In genomic region chr5:87437724-87438123, GRCh38 we compare ENCODE assay signal across 35 cellular contexts.
"Had no signal": no experiment of that assay in that cellular context is flagged by ENCODE, and none has a peak within 500 bp of the region (broad histone marks: within the 10 kb centered on the region; RNA-seq: fewer than 3 reads in every experiment).

No MANE protein-coding gene starts in this region.

- H3K4me3 Mint-ChIP-seq: activated B cell treated with CpG ODN at 0.5 μM for 24 hours; activated CD4-positive, alpha-beta memory T cell treated with anti-CD3 and anti-CD28 coated beads for 36 hours; activated CD4-positive, alpha-beta T cell treated with anti-CD3 and anti-CD28 coated beads for 36 hours; activated CD4-positive, alpha-beta T cell treated with anti-CD3 and anti-CD28 coated beads, Interleukin-2, amount 10 ng/mL, durations not matched to agents 24 days and 14 days; activated CD8-positive, alpha-beta memory T cell treated with anti-CD3 and anti-CD28 coated beads, Interleukin-2, amount 10 ng/mL, durations not matched to agents 7 days and 5 days; activated CD8-positive, alpha-beta T cell treated with anti-CD3 and anti-CD28 coated beads, Interleukin-2, amount 10 ng/mL, durations not matched to agents 7 days and 5 days; activated naive CD4-positive, alpha-beta T cell treated with anti-CD3 and anti-CD28 coated beads for 36 hours; activated naive CD4-positive, alpha-beta T cell treated with anti-CD3 and anti-CD28 coated beads, Interleukin-2, amount 50 U/mL, for 24 hours; activated naive CD8-positive, alpha-beta T cell treated with anti-CD3 and anti-CD28 coated beads for 36 hours; activated naive CD8-positive, alpha-beta T cell treated with anti-CD3 and anti-CD28 coated beads, Interleukin-2, amount 50 U/mL, for 24 hours; activated T-helper 1 cell treated with anti-CD3 and anti-CD28 coated beads, Interleukin-12 subunit alpha, Interleukin-12 subunit beta, Interleukin-2, Interleukin-4 antibody, amounts not matched to agents 30 ng/mL and 10 ng/mL and 1 ng/mL, durations not matched to agents 14 hours and 24 hours and 36 hours; effector memory CD8-positive, alpha-beta T cell; T-helper 17 cell; T-helper 2 cell treated with Interferon-gamma antibody and Interleukin-4, amounts not matched to agents 5 μg/mL and 100 μg/mL, for 36 hours had no signal

- H3K27ac ChIP-seq: adrenal gland, body of pancreas, esophagus muscularis mucosa, foreskin keratinocyte, gastroesophageal sphincter, WERI-Rb-1 had no signal

- H3K27me3 Mint-ChIP-seq: activated naive CD8-positive, alpha-beta T cell treated with anti-CD3 and anti-CD28 coated beads, Interleukin-2, amount 50 U/mL, for 24 hours had no signal

- H3K27me3 ChIP-seq: adrenal gland, body of pancreas, esophagus muscularis mucosa, gastroesophageal sphincter had no signal

- H3K27ac Mint-ChIP-seq: activated B cell treated with CpG ODN at 0.5 μM for 24 hours; activated CD4-positive, alpha-beta memory T cell treated with anti-CD3 and anti-CD28 coated beads for 36 hours; activated CD4-positive, alpha-beta T cell treated with anti-CD3 and anti-CD28 coated beads for 36 hours; activated CD4-positive, alpha-beta T cell treated with anti-CD3 and anti-CD28 coated beads, Interleukin-2, amount 10 ng/mL, durations not matched to agents 24 days and 14 days; activated CD8-positive, alpha-beta memory T cell treated with anti-CD3 and anti-CD28 coated beads, Interleukin-2, amount 10 ng/mL, durations not matched to agents 7 days and 5 days; activated CD8-positive, alpha-beta T cell treated with anti-CD3 and anti-CD28 coated beads, Interleukin-2, amount 10 ng/mL, durations not matched to agents 7 days and 5 days; activated naive CD4-positive, alpha-beta T cell treated with anti-CD3 and anti-CD28 coated beads for 36 hours; activated naive CD4-positive, alpha-beta T cell treated with anti-CD3 and anti-CD28 coated beads, Interleukin-2, amount 50 U/mL, for 24 hours; activated naive CD8-positive, alpha-beta T cell treated with anti-CD3 and anti-CD28 coated beads for 36 hours; activated naive CD8-positive, alpha-beta T cell treated with anti-CD3 and anti-CD28 coated beads, Interleukin-2, amount 50 U/mL, for 24 hours; activated T-helper 1 cell treated with anti-CD3 and anti-CD28 coated beads, Interleukin-12 subunit alpha, Interleukin-12 subunit beta, Interleukin-2, Interleukin-4 antibody, amounts not matched to agents 30 ng/mL and 10 ng/mL and 1 ng/mL, durations not matched to agents 14 hours and 24 hours and 36 hours; activated T-helper 2 cell treated with anti-CD3 and anti-CD28 coated beads, Interferon-gamma antibody, Interleukin-2, Interleukin-4, amounts not matched to agents 10 μg/mL and 5 μg/mL and 100 μg/mL, durations not matched to agents 14 hours and 24 hours and 36 hours; effector memory CD8-positive, alpha-beta T cell; T-helper 17 cell; T-helper 2 cell treated with Interferon-gamma antibody and Interleukin-4, amounts not matched to agents 5 μg/mL and 100 μg/mL, for 36 hours had no signal

- H3K9me3 ChIP-seq: adrenal gland, body of pancreas had no signal

- DNase-seq: activated B cell treated with CpG ODN at 0.5 μM for 24 hours; activated CD4-positive, alpha-beta memory T cell treated with anti-CD3 and anti-CD28 coated beads for 36 hours; activated CD4-positive, alpha-beta T cell treated with anti-CD3 and anti-CD28 coated beads for 36 hours; activated CD4-positive, alpha-beta T cell treated with anti-CD3 and anti-CD28 coated beads, Interleukin-2, amount 10 ng/mL, durations not matched to agents 24 days and 14 days; activated CD4-positive, CD25-positive, alpha-beta regulatory T cell treated with anti-CD3 and anti-CD28 coated beads, Interleukin-2, amount 50 U/mL, for 72 hours; activated CD8-positive, alpha-beta memory T cell treated with anti-CD3 and anti-CD28 coated beads, Interleukin-2, amount 10 ng/mL, durations not matched to agents 7 days and 5 days; activated CD8-positive, alpha-beta memory T cell treated with anti-CD3 and anti-CD28 coated beads, Interleukin-2, amount 50 U/mL, for 4 hours; activated CD8-positive, alpha-beta T cell treated with anti-CD3 and anti-CD28 coated beads, Interleukin-2, amount 10 ng/mL, durations not matched to agents 7 days and 5 days; activated effector memory CD4-positive, alpha-beta T cell treated with anti-CD3 and anti-CD28 coated beads, Interleukin-2, amount 50 U/mL, for 16 hours; activated naive CD4-positive, alpha-beta T cell treated with anti-CD3 and anti-CD28 coated beads for 36 hours; activated naive CD8-positive, alpha-beta T cell treated with anti-CD3 and anti-CD28 coated beads for 36 hours; activated naive CD8-positive, alpha-beta T cell treated with anti-CD3 and anti-CD28 coated beads, Interleukin-2, amount 50 U/mL, for 24 hours; activated T-cell treated with anti-CD3 and anti-CD28 coated beads, Interleukin-2, amount 50 U/mL, for 1 hour; activated T-cell treated with anti-CD3 and anti-CD28 coated beads, Interleukin-2, amount 50 U/mL, for 48 hours; adrenal gland; amygdala; aorta; body of pancreas; caudate nucleus; cortex of kidney; dermis blood vessel endothelial cell; effector CD4-positive, alpha-beta T cell; effector memory CD8-positive, alpha-beta T cell; erythroblast; foreskin keratinocyte; T-helper 1 cell; T-helper 17 cell; T1000; WERI-Rb-1 had no signal

- H3K9me3 Mint-ChIP-seq: activated CD4-positive, alpha-beta memory T cell treated with anti-CD3 and anti-CD28 coated beads for 36 hours; activated CD4-positive, alpha-beta T cell treated with anti-CD3 and anti-CD28 coated beads, Interleukin-2, amount 10 ng/mL, durations not matched to agents 24 days and 14 days; activated naive CD4-positive, alpha-beta T cell treated with anti-CD3 and anti-CD28 coated beads for 36 hours; activated naive CD4-positive, alpha-beta T cell treated with anti-CD3 and anti-CD28 coated beads, Interleukin-2, amount 50 U/mL, for 24 hours; activated naive CD8-positive, alpha-beta T cell treated with anti-CD3 and anti-CD28 coated beads for 36 hours; activated naive CD8-positive, alpha-beta T cell treated with anti-CD3 and anti-CD28 coated beads, Interleukin-2, amount 50 U/mL, for 24 hours; activated T-helper 1 cell treated with anti-CD3 and anti-CD28 coated beads, Interleukin-12 subunit alpha, Interleukin-12 subunit beta, Interleukin-2, Interleukin-4 antibody, amounts not matched to agents 30 ng/mL and 10 ng/mL and 1 ng/mL, durations not matched to agents 14 hours and 24 hours and 36 hours; activated T-helper 2 cell treated with anti-CD3 and anti-CD28 coated beads, Interferon-gamma antibody, Interleukin-2, Interleukin-4, amounts not matched to agents 10 μg/mL and 5 μg/mL and 100 μg/mL, durations not matched to agents 14 hours and 24 hours and 36 hours; effector memory CD8-positive, alpha-beta T cell; T-helper 2 cell treated with Interferon-gamma antibody and Interleukin-4, amounts not matched to agents 5 μg/mL and 100 μg/mL, for 36 hours had no signal

- H3K4me1 Mint-ChIP-seq: activated B cell treated with CpG ODN at 0.5 μM for 24 hours; activated CD4-positive, alpha-beta T cell treated with anti-CD3 and anti-CD28 coated beads, Interleukin-2, amount 10 ng/mL, durations not matched to agents 24 days and 14 days; activated CD8-positive, alpha-beta memory T cell treated with anti-CD3 and anti-CD28 coated beads, Interleukin-2, amount 10 ng/mL, durations not matched to agents 7 days and 5 days; activated naive CD4-positive, alpha-beta T cell treated with anti-CD3 and anti-CD28 coated beads, Interleukin-2, amount 50 U/mL, for 24 hours; activated naive CD8-positive, alpha-beta T cell treated with anti-CD3 and anti-CD28 coated beads for 36 hours; activated naive CD8-positive, alpha-beta T cell treated with anti-CD3 and anti-CD28 coated beads, Interleukin-2, amount 50 U/mL, for 24 hours had no signal

- ATAC-seq: activated CD4-positive, alpha-beta T cell treated with anti-CD3 and anti-CD28 coated beads for 36 hours; activated CD8-positive, alpha-beta memory T cell treated with anti-CD3 and anti-CD28 coated beads, Interleukin-2, amount 10 ng/mL, durations not matched to agents 7 days and 5 days; activated CD8-positive, alpha-beta T cell treated with anti-CD3 and anti-CD28 coated beads, Interleukin-2, amount 10 ng/mL, durations not matched to agents 7 days and 5 days; activated naive CD8-positive, alpha-beta T cell treated with anti-CD3 and anti-CD28 coated beads, Interleukin-2, amount 50 U/mL, for 24 hours; body of pancreas; effector memory CD8-positive, alpha-beta T cell; foreskin keratinocyte; gastroesophageal sphincter; T-helper 17 cell had no signal

- H3K4me3 ChIP-seq: adrenal gland, body of pancreas, esophagus muscularis mucosa, gastroesophageal sphincter had no signal

- H3K36me3 Mint-ChIP-seq: activated CD4-positive, alpha-beta memory T cell treated with anti-CD3 and anti-CD28 coated beads for 36 hours; activated CD8-positive, alpha-beta memory T cell treated with anti-CD3 and anti-CD28 coated beads, Interleukin-2, amount 10 ng/mL, durations not matched to agents 7 days and 5 days; activated naive CD4-positive, alpha-beta T cell treated with anti-CD3 and anti-CD28 coated beads, Interleukin-2, amount 50 U/mL, for 24 hours; activated naive CD8-positive, alpha-beta T cell treated with anti-CD3 and anti-CD28 coated beads for 36 hours had no signal

- H3K4me1 ChIP-seq: adrenal gland, body of pancreas, esophagus muscularis mucosa, foreskin keratinocyte, gastroesophageal sphincter had no signal

- H3K36me3 ChIP-seq: adrenal gland, esophagus muscularis mucosa, gastroesophageal sphincter, WERI-Rb-1 had no signal
